8 cellular contexts compared by ENCODE assay signal in genomic region chr17:42797067-42798007, GRCh38. TPM values are rescaled to one million over a fixed set of nuclear protein-coding genes. Genes with fewer than 3 reads are reported as not detected.
DNase-seq lines count a peak whose midpoint lies in the region; ATAC-seq and TF ChIP-seq lines count a peak whose summit lies in the region.

No MANE protein-coding gene starts in this region.

- H3K79me1 ChIP-seq in IMR-90 (ENCODE audit: low read depth in 1 of 2, low read length in 2 of 2) = peaks cover 20 to 39% of the 10 kb centered on the region in 2 experiments

- BruUV-seq in IMR-90 (replicated peaks; lab: Mats Ljungman, UMichigan) = no TSS peak

- peak overlapping the region; percentile 78 for H3K23ac ChIP-seq in IMR-90 (ENCODE audit: low read depth, low read length)

- H3K27ac ChIP-seq in AG04450 (ENCODE audit: low read depth, low read length) = no peak overlapping the region
- peak overlapping the region; percentile 7; the same call in 1 of the 2 replicates for H3K27ac ChIP-seq in IMR-90 (ENCODE audit: insufficient read depth, low read length)
- H3K27ac ChIP-seq in mucosa of rectum (ENCODE audit: low read depth in 2 of 2, low read length in 2 of 2) = peak overlapping the region; percentile 90 to 94

- CTCF ChIA-PET in AG04450 (lab: Charles Lee) (interaction anchor here (0.6 to 1.7 kb wide), 3 partner anchors 23 to 75 kb away, joined by 4 to 9 read pairs (median 4); no protein-coding TSS in a partner anchor), IMR-90 (lab: Yijun Ruan, JAX) (no interaction called here)

- H2BK120ac ChIP-seq in IMR-90 (ENCODE audit: low read depth, low read length) = no peak overlapping the region

- H3K4me3 ChIP-seq in AG04450 (ENCODE audit: low read depth, low read length) = peak overlapping the region; percentile 96
- peak overlapping the region; percentile 64 for H3K4me3 ChIP-seq in IMR-90 (ENCODE audit: insufficient read depth, low read depth, low read length)
- peak overlapping the region; percentile 97 to 98 for H3K4me3 ChIP-seq in mucosa of rectum (ENCODE audit: low read length in 2 of 2)

- no peak overlapping the region for H3K27ac Mint-ChIP-seq in chondrocyte (ENCODE audit: unreplicated experiment)

- peak overlapping the region; percentile 56 for H2AK9ac ChIP-seq in IMR-90 (replicated peaks; ENCODE audit: low read depth, low read length, poor library complexity)

- TF ChIP-seq CTCF in AG04450 (IDR thresholded peaks at IDR 0.05; ENCODE audit: low read depth, low read length) (no peak), IMR-90 (conservative IDR thresholded peaks at IDR 0.05; ENCODE audit: low read depth, low read length) (no peak), chondrocyte (IDR thresholded peaks at IDR 0.05) (no peak)

- peak overlapping the region; percentile 88; the same call in 1 of the 2 replicates for H4K91ac ChIP-seq in IMR-90 (ENCODE audit: insufficient read depth, low read depth, low read length)

- peaks cover 3% of the 10 kb centered on the region for H3K27me3 ChIP-seq in AG04450 (ENCODE audit: control insufficient read depth, insufficient read depth, low read length)
- H3K27me3 ChIP-seq in IMR-90 (ENCODE audit: control insufficient read depth, insufficient read depth, low read length) = no peaks in the 10 kb centered on the region
- no peaks in the 10 kb centered on the region for H3K27me3 ChIP-seq in mucosa of rectum (ENCODE audit: control insufficient read depth in 2 of 2, insufficient read depth in 2 of 2, low read length in 2 of 2)

- no peaks in the 10 kb centered on the region; the same call in 1 of the 2 replicates for H3K9me3 ChIP-seq in AG04450 (ENCODE audit: control insufficient read depth, insufficient read depth, low read length)
- no peaks in the 10 kb centered on the region for H3K9me3 ChIP-seq in IMR-90 (ENCODE audit: control insufficient read depth, insufficient read depth, low read length)
- H3K9me3 ChIP-seq in mucosa of rectum (ENCODE audit: control insufficient read depth in 2 of 2, low read length in 2 of 2) = no peaks in the 10 kb centered on the region

- H4K20me1 ChIP-seq in IMR-90 (ENCODE audit: insufficient read depth, low read length) = no peaks in the 10 kb centered on the region

- DNase-seq in AG04450 (ENCODE audit: low read depth, low spot score) (no peak), IMR-90 (no peak), chondrocyte (ENCODE audit: low spot score) (no peak), KBM-7 (no peak), mucosa of gallbladder (ENCODE audit: low spot score) (no peak), amniotic stem cell (lab: John Stamatoyannopoulos, UW) (no peak)

- H3K36me3 ChIP-seq in IMR-90 (ENCODE audit: control insufficient read depth, insufficient read depth, low read length) (peaks cover 4% of the 10 kb centered on the region; the same call in 1 of the 2 replicates), mucosa of rectum (ENCODE audit: control insufficient read depth in 2 of 2, insufficient read depth in 2 of 2, low read length in 2 of 2) (peaks cover 6 to 12% of the 10 kb centered on the region in 2 donors)

- H2BK5ac ChIP-seq in IMR-90 (ENCODE audit: low read depth, low read length, poor library complexity, severe bottlenecking) = no peak overlapping the region

- intact Hi-C loops in IMR-90 (cut with micrococcal nuclease) = no loop called here

- no peaks in the 10 kb centered on the region for H3K9me3 Mint-ChIP-seq in chondrocyte (ENCODE audit: low read depth)

- H2AFZ ChIP-seq in IMR-90 (replicated peaks; ENCODE audit: low read length, poor library complexity) = peak overlapping the region; percentile 11

- ATAC-seq in IMR-90 (ENCODE audit: low read depth) (no peak), GM21390 (IDR thresholded peaks at IDR 0.05; ENCODE audit: unreplicated experiment) (no peak)

- no peak overlapping the region for H2BK15ac ChIP-seq in IMR-90 (ENCODE audit: low read depth, low read length)

- H3K18ac ChIP-seq in IMR-90 (ENCODE audit: low read depth, low read length) = no peak overlapping the region

- H4K5ac ChIP-seq in IMR-90 (ENCODE audit: low read depth, low read length) = peak overlapping the region; percentile 61; the same call in 1 of the 2 replicates

- TF ChIP-seq RAD21 in IMR-90 (IDR thresholded peaks at IDR 0.05; ENCODE audit: low read length) = no peak

- H3K14ac ChIP-seq in IMR-90 (replicated peaks; ENCODE audit: low read depth, low read length) = peak overlapping the region; percentile 98

- peak overlapping the region; percentile 45 to 98; a peak in 3 of 4 replicates for H4K8ac ChIP-seq in IMR-90 (ENCODE audit: low read depth in 2 of 2, low read length in 2 of 2)

- POLR2A ChIA-PET in AG04450 (lab: Yijun Ruan, JAX) (interaction anchor here (0.9 kb wide), 1 partner anchor 24 kb away, joined by 3 read pairs; the partner anchor contains the start of gene VPS25), IMR-90 (lab: Charles Lee; ENCODE audit: unreplicated experiment) (no interaction called here)

- dilution Hi-C loops in IMR-90 (cut with HindIII; ENCODE audit: low sequenced_read_pairs, unreplicated experiment) = no loop called here

- H3K4me1 Mint-ChIP-seq in chondrocyte (ENCODE audit: low read depth) = peaks cover 21% of the 10 kb centered on the region

- H3K4me3 Mint-ChIP-seq in chondrocyte (ENCODE audit: unreplicated experiment) = peak overlapping the region; percentile 90

- 0 out of 2 replicates have a peak, but pooled peaks have one; percentile 25 for TF ChIP-seq POLR2A in IMR-90 (IDR thresholded peaks at IDR 0.05; ENCODE audit: low read depth, low read length)

- H3K9me1 ChIP-seq in IMR-90 (ENCODE audit: insufficient read depth, low read length) = peaks cover 19% of the 10 kb centered on the region

- no peak overlapping the region for H2BK20ac ChIP-seq in IMR-90 (ENCODE audit: low read depth, low read length)

- no peaks in the 10 kb centered on the region for H3K36me3 Mint-ChIP-seq in chondrocyte (ENCODE audit: low read depth)

- in situ Hi-C loops in IMR-90 (cut with MboI; ENCODE audit: low sequenced_read_pairs) = no loop called here
- in situ Hi-C loops in KBM-7 (cut with MboI; ENCODE audit: low pct_unique_long_range_greater_than_20kb, low sequenced_read_pairs) = no loop called here

- no peaks in the 10 kb centered on the region for H3K27me3 Mint-ChIP-seq in chondrocyte (ENCODE audit: low read depth)

- WGBS in IMR-90 (ENCODE audit: extremely low coverage in 2 of 2, insufficient read length in 1 of 2), 2 experiments = 93% methylated on average over 2 of the region's 10 CpGs; no CpG with 5 or more reads in 1 of the 2 experiments

- H3K56ac ChIP-seq in IMR-90 (ENCODE audit: extremely low read depth, insufficient read depth, low read length) = no peak overlapping the region

- H3K4me2 ChIP-seq in IMR-90 (ENCODE audit: low read depth, low read length) = peak overlapping the region; percentile 98

- H3K9ac ChIP-seq in IMR-90 (ENCODE audit: low read depth, low read length) (peak overlapping the region; percentile 93), mucosa of rectum (ENCODE audit: low read depth in 1 of 2, low read length in 2 of 2) (peak overlapping the region; percentile 97 to 99)

- peak overlapping the region; percentile 96; the same call in 1 of the 2 replicates for H3K4ac ChIP-seq in IMR-90 (ENCODE audit: low read depth, low read length)

- H3K4me1 ChIP-seq in IMR-90 (ENCODE audit: control insufficient read depth, insufficient read depth, low read length) = peaks cover 7% of the 10 kb centered on the region
- H3K4me1 ChIP-seq in mucosa of rectum (ENCODE audit: control insufficient read depth in 2 of 2, insufficient read depth in 2 of 2, low read length in 2 of 2) = peaks cover 36 to 37% of the 10 kb centered on the region in 2 donors

- H2AK5ac ChIP-seq in IMR-90 (ENCODE audit: low read depth, low read length) = peak overlapping the region; percentile 47; the same call in 1 of the 2 replicates

TF ChIP-seq in IMR-90, 13 proteins besides CTCF, POLR2A, EP300 and RAD21 (continues in another document):
- TF ChIP-seq NFE2L2 (IDR thresholded peaks at IDR 0.05; ENCODE audit: low read depth, low read length) = no peak

RNA-seq across cellular contexts. Expression of gene COA3, which starts 1.2 kb away (rescaled TPM):
- polyA plus RNA-seq in AG04450 (2011; rRNA removed) (86.7 and 96.3 TPM in 2 replicates), IMR-90 (2012; rRNA removed) (66.8 and 75.9 TPM in 2 replicates)
- polyA minus RNA-seq in AG04450 (2011; rRNA and poly(A)+ RNA removed) = 33.9 and 43.3 TPM in 2 replicates
- total RNA-seq in IMR-90 (2012; rRNA removed) (50.5 and 78.1 TPM in 2 replicates), chondrocyte (38.7 to 49.1 TPM (median 39.5 TPM) in 3 replicates), mucosa of gallbladder (78.0 TPM)
- polyA plus RNA-seq in IMR-90 (2012; cell fraction: cytosol; rRNA removed) = 98.0 and 195 TPM in 2 replicates
- polyA plus RNA-seq in IMR-90 (2012; cell fraction: nucleus; rRNA removed; ENCODE audit: low replicate concordance) = 20.9 and 24.9 TPM in 2 replicates

RNA-seq across cellular contexts. Expression of gene CNTD1, which starts 1.3 kb away (rescaled TPM):
- 0.09 and 0.14 TPM in 2 replicates for polyA plus RNA-seq in AG04450 (2011; rRNA removed)
- not detected in 2 replicates for polyA minus RNA-seq in AG04450 (2011; rRNA and poly(A)+ RNA removed)
- not detected in 2 replicates for total RNA-seq in IMR-90 (2012; rRNA removed)
- polyA plus RNA-seq in IMR-90 (2012; rRNA removed) = not detected in 2 replicates
- polyA plus RNA-seq in IMR-90 (2012; cell fraction: cytosol; rRNA removed) = not detected in 2 replicates
- not detected in 2 replicates for polyA plus RNA-seq in IMR-90 (2012; cell fraction: nucleus; rRNA removed; ENCODE audit: low replicate concordance)
- total RNA-seq in chondrocyte = 0.60 TPM in 1 of 3 replicates, not detected in the others
- 0.89 TPM for total RNA-seq in mucosa of gallbladder

RNA-seq across cellular contexts. Expression of gene WNK4, which starts 16.9 kb away (rescaled TPM):
- polyA plus RNA-seq in AG04450 (2011; rRNA removed) (2.3 and 2.7 TPM in 2 replicates), IMR-90 (2012; rRNA removed) (15.1 and 16.2 TPM in 2 replicates)
- 3.1 and 3.6 TPM in 2 replicates for polyA minus RNA-seq in AG04450 (2011; rRNA and poly(A)+ RNA removed)
- total RNA-seq in IMR-90 (2012; rRNA removed) (1.3 and 1.9 TPM in 2 replicates), chondrocyte (0.26 to 0.32 TPM in 2 of 3 replicates, not detected in the other), mucosa of gallbladder (0.37 TPM)
- 6.8 and 7.9 TPM in 2 replicates for polyA plus RNA-seq in IMR-90 (2012; cell fraction: cytosol; rRNA removed)
- polyA plus RNA-seq in IMR-90 (2012; cell fraction: nucleus; rRNA removed; ENCODE audit: low replicate concordance) = 41.3 and 74.4 TPM in 2 replicates

RNA-seq across cellular contexts. Expression of gene VPS25, which starts 24.1 kb away (rescaled TPM):
- polyA plus RNA-seq in AG04450 (2011; rRNA removed) (94.0 and 107 TPM in 2 replicates), IMR-90 (2012; rRNA removed) (127 and 130 TPM in 2 replicates)
- polyA minus RNA-seq in AG04450 (2011; rRNA and poly(A)+ RNA removed) = 45.7 and 66.4 TPM in 2 replicates
- total RNA-seq in IMR-90 (2012; rRNA removed) (71.3 and 78.3 TPM in 2 replicates), chondrocyte (52.5 to 63.9 TPM (median 55.1 TPM) in 3 replicates), mucosa of gallbladder (57.1 TPM)
- polyA plus RNA-seq in IMR-90 (2012; cell fraction: cytosol; rRNA removed) = 52.7 and 94.7 TPM in 2 replicates
- 59.9 and 91.1 TPM in 2 replicates for polyA plus RNA-seq in IMR-90 (2012; cell fraction: nucleus; rRNA removed; ENCODE audit: low replicate concordance)

RNA-seq across cellular contexts. Expression of gene BECN1, which starts 26.7 kb away (rescaled TPM):
- polyA plus RNA-seq in AG04450 (2011; rRNA removed) = 106 and 107 TPM in 2 replicates
- 55.3 and 58.5 TPM in 2 replicates for polyA minus RNA-seq in AG04450 (2011; rRNA and poly(A)+ RNA removed)
- total RNA-seq in IMR-90 (2012; rRNA removed) = 93.9 and 119 TPM in 2 replicates
- 73.1 and 84.0 TPM in 2 replicates for polyA plus RNA-seq in IMR-90 (2012; rRNA removed)
- polyA plus RNA-seq in IMR-90 (2012; cell fraction: cytosol; rRNA removed) = 26.2 and 35.4 TPM in 2 replicates
- 31.7 and 64.5 TPM in 2 replicates for polyA plus RNA-seq in IMR-90 (2012; cell fraction: nucleus; rRNA removed; ENCODE audit: low replicate concordance)
- 55.3 to 71.6 TPM (median 60.5 TPM) in 3 replicates for total RNA-seq in chondrocyte
- total RNA-seq in mucosa of gallbladder = 71.3 TPM
